ENCODE assay signal across 1 cellular context in genomic region chr6:75421316-75422023, GRCh38.
TF ChIP-seq lines count a peak whose summit lies in the region.

No MANE protein-coding gene starts in this region.

TF ChIP-seq in GM23338, 12 proteins besides CTCF, POLR2A, EP300 and RAD21 (continued from another document):
- TF ChIP-seq ZNF114 (CRISPR knock-in tag; IDR thresholded peaks at IDR 0.05) (no peak), ZNF462 (CRISPR knock-in tag; IDR thresholded peaks at IDR 0.05) (no peak), ZNF331 (CRISPR knock-in tag; IDR thresholded peaks at IDR 0.05; ENCODE audit: low read depth) (no peak), CREB1 (CRISPR knock-in tag; IDR thresholded peaks at IDR 0.05; ENCODE audit: low read depth) (no peak), JUNB (IDR thresholded peaks at IDR 0.05; ENCODE audit: unreplicated experiment) (no peak)
